ENCODE assay signal across 22 cellular contexts in the genomic region with DNA sequence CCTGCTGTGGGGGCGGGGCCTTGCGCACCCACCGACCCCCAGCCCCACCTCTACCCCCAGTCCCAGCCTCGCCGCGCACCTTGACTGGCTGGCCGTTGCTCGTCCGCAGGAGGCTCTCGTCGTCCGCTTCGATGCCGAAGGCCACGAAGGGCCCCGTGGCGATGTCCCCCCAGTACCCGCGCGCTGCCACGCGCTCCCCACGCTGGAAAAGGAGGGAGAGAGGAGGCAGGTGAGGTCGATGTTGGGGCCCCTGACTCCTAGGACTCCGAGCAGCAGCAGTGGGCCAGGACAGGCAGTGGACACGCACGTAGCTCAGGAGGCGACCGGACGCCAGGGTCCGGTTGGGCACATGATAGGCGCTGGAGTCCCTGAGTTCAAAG. TPM values are rescaled to one million over a fixed set of nuclear protein-coding genes. Genes with fewer than 3 reads are reported as not detected.
DNase-seq lines count a peak whose midpoint lies in the region; ATAC-seq, FAIRE-seq and TF ChIP-seq lines count a peak whose summit lies in the region.
"Had no signal": no experiment of that assay in that cellular context is flagged by ENCODE, and none has a peak within 500 bp of the region (broad histone marks: within the 10 kb centered on the region; RNA-seq: fewer than 3 reads in every experiment).

No MANE protein-coding gene starts in this region.

- no peaks in the 10 kb centered on the region; the same call in 2 of the 3 replicates for H3K36me3 Mint-ChIP-seq in GM23338 (ENCODE audit: low read depth)
- H3K36me3 Mint-ChIP-seq: activated CD8-positive, alpha-beta memory T cell treated with anti-CD3 and anti-CD28 coated beads, Interleukin-2, amount 10 ng/mL, durations not matched to agents 7 days and 5 days; CD4-positive, CD25-positive, alpha-beta regulatory T cell had no signal

- H3F3A ChIP-seq in GM23338 (replicated peaks; ENCODE audit: low read depth): no peaks in the 10 kb centered on the region

- H2BK20ac ChIP-seq in IMR-90 (ENCODE audit: low read depth, low read length) (no peak overlapping the region), H1 (ENCODE audit: low read length) (no peak overlapping the region; the same call in 1 of the 2 replicates)

- H2BK5ac ChIP-seq in IMR-90 (ENCODE audit: low read depth, low read length, poor library complexity, severe bottlenecking) (no peak overlapping the region), H1 (ENCODE audit: low read depth, low read length) (no peak overlapping the region)

- H3K18ac ChIP-seq in IMR-90 (ENCODE audit: low read depth, low read length) (no peak overlapping the region), H1 (ENCODE audit: extremely low read depth, low read length) (peak overlapping the region; percentile 90)

- H2BK12ac ChIP-seq in H1 (ENCODE audit: low read depth, low read length): peak overlapping the region; percentile 90; the same call in 1 of the 2 replicates

- peak overlapping the region; percentile 56 for H3K4me3 ChIP-seq in GM23338
- no peak overlapping the region for H3K4me3 ChIP-seq in IMR-90 (ENCODE audit: insufficient read depth, low read depth, low read length)
- peak overlapping the region; percentile 10 to 65 (median 30); a peak in 5 of 8 replicates for H3K4me3 ChIP-seq in H1 (ENCODE audit: extremely low read depth in 1 of 4, insufficient read depth in 2 of 4, low read depth in 3 of 4, low read length in 4 of 4)
- H3K4me3 ChIP-seq in osteoblast (ENCODE audit: insufficient read depth, low read length): no peak overlapping the region
- H3K4me3 ChIP-seq: GM23248 had no signal

- TF ChIP-seq RAD21 in IMR-90 (IDR thresholded peaks at IDR 0.05; ENCODE audit: low read length) (no peak), H1 (IDR thresholded peaks at IDR 0.05 in 1 of 2, conservative IDR thresholded peaks at IDR 0.05 in 1 of 2; ENCODE audit: low read depth in 2 of 2, low read length in 2 of 2) (no peak)

- POLR2A ChIA-PET in IMR-90 (lab: Charles Lee; ENCODE audit: unreplicated experiment): no interaction called here
- POLR2A ChIA-PET in H1 (lab: Charles Lee; ENCODE audit: partially characterized antibody): interaction anchor here (0.7 to 2.7 kb wide), 8 partner anchors 10 to 246 kb away, joined by 3 to 16 read pairs (median 4); a partner anchor contains a TSS

- peaks cover 30% of the 10 kb centered on the region for H3K4me1 ChIP-seq in GM23338 (ENCODE audit: insufficient read depth)
- H3K4me1 ChIP-seq in IMR-90 (ENCODE audit: control insufficient read depth, insufficient read depth, low read length): peaks cover 2% of the 10 kb centered on the region; the same call in 1 of the 2 replicates
- H3K4me1 ChIP-seq in H1 (replicated peaks in 1 of 4; ENCODE audit: control insufficient read depth in 3 of 4, insufficient read depth in 4 of 4, low read length in 3 of 4): peaks cover 3 to 25% (median 9%) of the 10 kb centered on the region in 4 experiments
- no peaks in the 10 kb centered on the region for H3K4me1 ChIP-seq in osteoblast (ENCODE audit: insufficient read depth, low read length)

- WGBS in IMR-90 (ENCODE audit: extremely low coverage in 2 of 2, insufficient read length in 1 of 2), 2 experiments: 24% methylated on average over 16 of the region's 32 CpGs; no CpG with 5 or more reads in 1 of the 2 experiments
- WGBS in H1 (ENCODE audit: extremely low coverage in 1 of 2, insufficient coverage in 1 of 2, insufficient read length in 1 of 2, insufficient replicate concordance in 2 of 2, low coverage in 1 of 2, low lambda C conversion rate in 2 of 2, missing lambda C conversion rate in 1 of 2), 2 experiments: 38% methylated on average over 9 of the region's 32 CpGs; no CpG with 5 or more reads in 1 of the 2 experiments

- TF ChIP-seq POLR2A in IMR-90 (IDR thresholded peaks at IDR 0.05; ENCODE audit: low read depth, low read length): no peak
- TF ChIP-seq POLR2A in H1 (IDR thresholded peaks at IDR 0.05; ENCODE audit: control extremely low read depth in 1 of 2, low read depth in 2 of 2, low read length in 2 of 2): no peak

- peaks cover 23% of the 10 kb centered on the region for H3K4me1 Mint-ChIP-seq in GM23338

- CTCF ChIA-PET in IMR-90 (lab: Yijun Ruan, JAX) (interaction anchor here (0.8 to 1.6 kb wide), 3 partner anchors 15 to 223 kb away, joined by 3 to 4 read pairs (median 3); no protein-coding TSS in a partner anchor), H1 (lab: Charles Lee; ENCODE audit: partially characterized antibody) (interaction anchor here (0.5 to 5.3 kb wide), 28 partner anchors 8 to 712 kb away, joined by 3 to 118 read pairs (median 4); a partner anchor contains a TSS)

- H2BK120ac ChIP-seq in IMR-90 (ENCODE audit: low read depth, low read length): no peak overlapping the region
- no peak overlapping the region for H2BK120ac ChIP-seq in H1 (replicated peaks; ENCODE audit: low read depth, low read length)

- H3K36me3 ChIP-seq in GM23338 (ENCODE audit: insufficient read depth) (no peaks in the 10 kb centered on the region), IMR-90 (ENCODE audit: control insufficient read depth, insufficient read depth, low read length) (no peaks in the 10 kb centered on the region), H1 (ENCODE audit: control insufficient read depth in 2 of 4, insufficient read depth in 4 of 4, low read length in 3 of 4) (no peaks in the 10 kb centered on the region), osteoblast (ENCODE audit: insufficient read depth, low read length) (no peaks in the 10 kb centered on the region)
- H3K36me3 ChIP-seq: esophagus squamous epithelium had no signal

- FAIRE-seq in H1 (lab: Jason Lieb, UNC): no peak
- FAIRE-seq: endometrium, small intestine had no signal

- TF ChIP-seq CTCF in GM23338 (conservative IDR thresholded peaks at IDR 0.05; ENCODE audit: low read depth in 2 of 2) (no peak), IMR-90 (conservative IDR thresholded peaks at IDR 0.05; ENCODE audit: low read depth, low read length) (no peak), H1 (IDR thresholded peaks at IDR 0.05; ENCODE audit: control extremely low read depth in 1 of 3, insufficient read depth in 1 of 3, low read depth in 1 of 3, low read length in 3 of 3) (no peak), osteoblast (IDR thresholded peaks at IDR 0.05; ENCODE audit: extremely low read depth, low read depth, low read length) (no peak), GM20000 (IDR thresholded peaks at IDR 0.05; ENCODE audit: extremely low read depth, missing control alignments) (no peak)

- dilution Hi-C loops in IMR-90 (cut with HindIII; ENCODE audit: low sequenced_read_pairs, unreplicated experiment): no loop called here

- H3K27me3 ChIP-seq in GM23338 (ENCODE audit: insufficient read depth) (peaks cover 32% of the 10 kb centered on the region), IMR-90 (ENCODE audit: control insufficient read depth, insufficient read depth, low read length) (peaks cover 37% of the 10 kb centered on the region), H1 (replicated peaks in 1 of 4; ENCODE audit: control insufficient read depth in 3 of 4, extremely low read depth in 1 of 4, insufficient read depth in 3 of 4, low read length in 3 of 4) (peaks cover 5 to 16% (median 14%) of the 10 kb centered on the region in 4 experiments; a peak in 6 of 7 replicates), osteoblast (ENCODE audit: insufficient read depth, low read length) (peaks cover 35% of the 10 kb centered on the region)

- H2AFZ ChIP-seq in GM23338: 0 out of 2 replicates have a peak overlapping the region, but pooled peaks have one; percentile 63
- H2AFZ ChIP-seq in IMR-90 (replicated peaks; ENCODE audit: low read length, poor library complexity): peak overlapping the region; percentile 29
- H2AFZ ChIP-seq in H1 (ENCODE audit: low read length): peak overlapping the region; percentile 85; the same call in 1 of the 2 replicates
- H2AFZ ChIP-seq in osteoblast (ENCODE audit: low read length): no peak overlapping the region
- H2AFZ ChIP-seq: GM23248 had no signal

- H3K27ac ChIP-seq in GM23338 (ENCODE audit: low read depth) (no peak overlapping the region), IMR-90 (ENCODE audit: insufficient read depth, low read length) (no peak overlapping the region), H1 (ENCODE audit: low read depth, low read length) (no peak overlapping the region), osteoblast (ENCODE audit: low read depth, low read length) (no peak overlapping the region)
- H3K27ac ChIP-seq: foreskin keratinocyte, GM23248 had no signal

- peak overlapping the region; percentile 62 for H3K4me3 Mint-ChIP-seq in GM23338
- H3K4me3 Mint-ChIP-seq: activated CD8-positive, alpha-beta memory T cell treated with anti-CD3 and anti-CD28 coated beads, Interleukin-2, amount 10 ng/mL, durations not matched to agents 7 days and 5 days; CD4-positive, CD25-positive, alpha-beta regulatory T cell; memory B cell; neural crest cell had no signal

- H3K79me1 ChIP-seq in IMR-90 (ENCODE audit: low read depth in 1 of 2, low read length in 2 of 2) (no peaks in the 10 kb centered on the region), H1 (ENCODE audit: low read depth, low read length) (no peaks in the 10 kb centered on the region)

- H4K5ac ChIP-seq in IMR-90 (ENCODE audit: low read depth, low read length) (no peak overlapping the region), H1 (ENCODE audit: insufficient read length, low read depth, low read length) (peak overlapping the region; percentile 66)

- H3K4me2 ChIP-seq in GM23338 (peak overlapping the region; percentile 86), IMR-90 (ENCODE audit: low read depth, low read length) (no peak overlapping the region), H1 (ENCODE audit: insufficient read depth in 1 of 2, low read depth in 2 of 2, low read length in 2 of 2) (peak overlapping the region; percentile 41 to 89), osteoblast (ENCODE audit: insufficient read depth, low read length) (no peak overlapping the region)

- H3K9me3 Mint-ChIP-seq in GM23338: no peaks in the 10 kb centered on the region
- H3K9me3 Mint-ChIP-seq: activated T-cell treated with anti-CD3 and anti-CD28 coated beads, Interleukin-2, amount 50 U/mL, for 72 hours; memory B cell; neural crest cell had no signal

- H4K20me1 ChIP-seq in GM23338 (replicated peaks; ENCODE audit: insufficient read depth) (no peaks in the 10 kb centered on the region), IMR-90 (ENCODE audit: insufficient read depth, low read length) (no peaks in the 10 kb centered on the region), H1 (replicated peaks in 1 of 2; ENCODE audit: control insufficient read depth in 1 of 2, insufficient read depth in 2 of 2, low read length in 2 of 2) (peaks cover 0 to 1% of the 10 kb centered on the region in 2 experiments), osteoblast (ENCODE audit: insufficient read depth, low read length) (no peaks in the 10 kb centered on the region)

- H3K79me2 ChIP-seq in GM23338 (replicated peaks; ENCODE audit: insufficient read depth) (no peaks in the 10 kb centered on the region), H1 (ENCODE audit: control insufficient read depth in 1 of 2, insufficient read depth in 2 of 2, low read length in 2 of 2) (no peaks in the 10 kb centered on the region), osteoblast (ENCODE audit: insufficient read depth, low read length) (no peaks in the 10 kb centered on the region)

- no peak overlapping the region for H3K14ac ChIP-seq in IMR-90 (replicated peaks; ENCODE audit: low read depth, low read length)
- no peak overlapping the region for H3K14ac ChIP-seq in H1 (ENCODE audit: insufficient read length)

- DNase-seq in GM23338 (ENCODE audit: low spot score): no peak
- DNase-seq in IMR-90: no peak
- no peak for DNase-seq in H1 (ENCODE audit: low read depth in 1 of 2, low spot score in 2 of 2)
- peak; percentile 58 for DNase-seq in osteoblast (ENCODE audit: insufficient read length, low spot score, missing footprints)
- DNase-seq in GM20000 (ENCODE audit: low spot score): no peak
- DNase-seq in activated naive CD4-positive, alpha-beta T cell treated with Interleukin-2 at 50 U/mL for 16 hours: no peak
- no peak for DNase-seq in cortex of kidney (lab: John Stamatoyannopoulos, UW)
- no peak for DNase-seq in hepatic stellate cell (ENCODE audit: low spot score)
- DNase-seq: esophagus squamous epithelium had no signal

- H3K9me2 ChIP-seq in GM23338 (ENCODE audit: insufficient read depth): no peaks in the 10 kb centered on the region

- H3K23me2 ChIP-seq in H1 (ENCODE audit: low read depth, low read length): peaks cover 8% of the 10 kb centered on the region; the same call in 1 of the 2 replicates

- in situ Hi-C loops in IMR-90 (cut with MboI; ENCODE audit: low sequenced_read_pairs): no loop called here

- no peak overlapping the region for H3K27ac Mint-ChIP-seq in GM23338
- H3K27ac Mint-ChIP-seq: activated CD8-positive, alpha-beta memory T cell treated with anti-CD3 and anti-CD28 coated beads, Interleukin-2, amount 10 ng/mL, durations not matched to agents 7 days and 5 days; activated T-cell treated with anti-CD3 and anti-CD28 coated beads, Interleukin-2, amount 50 U/mL, for 72 hours; CD4-positive, CD25-positive, alpha-beta regulatory T cell; memory B cell had no signal

- H3K23ac ChIP-seq in IMR-90 (ENCODE audit: low read depth, low read length) (no peak overlapping the region), H1 (ENCODE audit: insufficient read length) (no peak overlapping the region)

- peaks cover 48% of the 10 kb centered on the region for H3K27me3 Mint-ChIP-seq in GM23338 (ENCODE audit: insufficient read depth, low read depth, poor library complexity)

- no peak for TF ChIP-seq EP300 in H1 (IDR thresholded peaks at IDR 0.05; ENCODE audit: borderline replicate concordance in 1 of 2, low read depth in 2 of 2, low read length in 2 of 2)

- H3K4ac ChIP-seq in IMR-90 (ENCODE audit: low read depth, low read length) (no peak overlapping the region), H1 (replicated peaks; ENCODE audit: insufficient read length, low read depth, low read length) (peak overlapping the region; percentile 80)

- H2AK5ac ChIP-seq in IMR-90 (ENCODE audit: low read depth, low read length) (no peak overlapping the region), H1 (ENCODE audit: low read depth, low read length) (no peak overlapping the region)

- no peak overlapping the region for H4K8ac ChIP-seq in IMR-90 (ENCODE audit: low read depth in 2 of 2, low read length in 2 of 2)
- H4K8ac ChIP-seq in H1 (ENCODE audit: extremely low read depth, insufficient read depth, low read length): peak overlapping the region; percentile 58; the same call in 1 of the 2 replicates

- H3K9ac ChIP-seq in IMR-90 (ENCODE audit: low read depth, low read length) (no peak overlapping the region), H1 (replicated peaks in 1 of 4; ENCODE audit: extremely low read depth in 1 of 4, low read depth in 3 of 4, low read length in 3 of 4) (no peak overlapping the region)
- H3K9ac ChIP-seq: GM23248 had no signal

- intact Hi-C loops in IMR-90 (cut with micrococcal nuclease): no loop called here

- peaks cover 2% of the 10 kb centered on the region; the same call in 1 of the 2 replicates for H3K9me1 ChIP-seq in IMR-90 (ENCODE audit: insufficient read depth, low read length)

- no peak overlapping the region for H3K56ac ChIP-seq in IMR-90 (ENCODE audit: extremely low read depth, insufficient read depth, low read length)
- no peak overlapping the region for H3K56ac ChIP-seq in H1 (replicated peaks; ENCODE audit: insufficient read length, low read depth, low read length)

- H4K91ac ChIP-seq in IMR-90 (ENCODE audit: insufficient read depth, low read depth, low read length) (no peak overlapping the region), H1 (replicated peaks; ENCODE audit: insufficient read length, low read length) (peak overlapping the region; percentile 99)

- H2AK9ac ChIP-seq in IMR-90 (replicated peaks; ENCODE audit: low read depth, low read length, poor library complexity): no peak overlapping the region

- H3K9me3 ChIP-seq in IMR-90 (ENCODE audit: control insufficient read depth, insufficient read depth, low read length) (no peaks in the 10 kb centered on the region), H1 (ENCODE audit: insufficient read depth in 2 of 2, low read depth in 1 of 2, low read length in 1 of 2) (no peaks in the 10 kb centered on the region), osteoblast (ENCODE audit: low read depth, low read length) (no peaks in the 10 kb centered on the region)
- H3K9me3 ChIP-seq: esophagus squamous epithelium, heart right ventricle had no signal

- H2BK15ac ChIP-seq in IMR-90 (ENCODE audit: low read depth, low read length): no peak overlapping the region
- H2BK15ac ChIP-seq in H1 (ENCODE audit: low read length): no peak overlapping the region; the same call in 1 of the 2 replicates

- ATAC-seq in GM23338 (no peak; the same call in 2 of the 3 replicates), IMR-90 (ENCODE audit: low read depth) (no peak)

- no TSS peak for BruUV-seq in IMR-90 (replicated peaks; lab: Mats Ljungman, UMichigan)

RNA-seq across cellular contexts. Expression of a gene that starts 3.4 kb away (rescaled TPM):
- 21.5 and 27.9 TPM in 2 replicates for total RNA-seq in GM23338 (2014; rRNA removed; shearing (Covaris generic))
- 150 and 153 TPM in 2 replicates for polyA plus RNA-seq in GM23338 (2016; fragmentation: Nextera tagmentation; extraction: Ambion mirVana)
- total RNA-seq in IMR-90 (2012; rRNA removed): not detected in 2 replicates
- not detected in 2 replicates for polyA plus RNA-seq in IMR-90 (2012; rRNA removed)
- 0.09 and 0.24 TPM in 2 replicates for polyA plus RNA-seq in IMR-90 (2012; cell fraction: cytosol; rRNA removed)
- 0.26 and 0.28 TPM in 2 replicates for polyA plus RNA-seq in IMR-90 (2012; cell fraction: nucleus; rRNA removed; ENCODE audit: low replicate concordance)
- 16.6 and 16.9 TPM in 2 replicates for total RNA-seq in H1 (2021; fragmentation: NEBNext Ultra II Directional; extraction: Animal tissue kit (Norgen Biotek cat#: 25700))
- polyA plus RNA-seq in H1 (2011; rRNA removed): 56.0 and 67.9 TPM in 2 replicates
- polyA plus RNA-seq in H1 (2011; cell fraction: cytosol; rRNA removed): 60.1 TPM
- 34.8 TPM for polyA plus RNA-seq in H1 (2011; cell fraction: nucleus; rRNA removed)
- polyA plus RNA-seq in H1 (2012, experiment 1 of 2): 29.4 to 46.2 TPM (median 42.5 TPM) in 4 replicates
- polyA plus RNA-seq in H1 (2012, experiment 2 of 2): 33.8 TPM
- 59.4 TPM for polyA plus RNA-seq in H1 (2013, experiment 1 of 2)
- 58.0 TPM for polyA plus RNA-seq in H1 (2013, experiment 2 of 2)
- 1.8 and 3.7 TPM in 2 replicates for polyA minus RNA-seq in H1 (2011; rRNA and poly(A)+ RNA removed)
- polyA minus RNA-seq in H1 (2011; cell fraction: cytosol; rRNA and poly(A)+ RNA removed): 9.2 TPM
- 7.5 TPM for polyA minus RNA-seq in H1 (2011; cell fraction: nucleus; rRNA and poly(A)+ RNA removed)
- total RNA-seq in osteoblast: not detected in 2 replicates
- total RNA-seq: activated CD8-positive, alpha-beta memory T cell treated with anti-CD3 and anti-CD28 coated beads, Interleukin-2, amount 10 ng/mL, durations not matched to agents 7 days and 5 days; CD4-positive, CD25-positive, alpha-beta regulatory T cell; dermis blood vessel endothelial cell; esophagus squamous epithelium; GM23248; left lobe of liver; urinary bladder had no signal
- polyA plus RNA-seq: CD4-positive, CD25-positive, alpha-beta regulatory T cell; GM23248; urinary bladder had no signal

RNA-seq across cellular contexts. Expression of a gene that starts 5.4 kb away (rescaled TPM):
- 5.6 and 8.5 TPM in 2 replicates for total RNA-seq in GM23338 (2014; rRNA removed; shearing (Covaris generic))
- 8.8 and 9.0 TPM in 2 replicates for polyA plus RNA-seq in GM23338 (2016; fragmentation: Nextera tagmentation; extraction: Ambion mirVana)
- total RNA-seq in IMR-90 (2012; rRNA removed): 0.28 TPM in 1 of 2 replicates, not detected in the other
- polyA plus RNA-seq in IMR-90 (2012; rRNA removed): 0.34 TPM in 2 replicates
- 0.35 and 0.37 TPM in 2 replicates for polyA plus RNA-seq in IMR-90 (2012; cell fraction: cytosol; rRNA removed)
- polyA plus RNA-seq in IMR-90 (2012; cell fraction: nucleus; rRNA removed; ENCODE audit: low replicate concordance): 0.96 and 1.7 TPM in 2 replicates
- total RNA-seq in H1 (2021; fragmentation: NEBNext Ultra II Directional; extraction: Animal tissue kit (Norgen Biotek cat#: 25700)): 5.4 and 5.7 TPM in 2 replicates
- 8.0 and 13.8 TPM in 2 replicates for polyA plus RNA-seq in H1 (2011; rRNA removed)
- polyA plus RNA-seq in H1 (2011; cell fraction: cytosol; rRNA removed): 7.2 TPM
- polyA plus RNA-seq in H1 (2011; cell fraction: nucleus; rRNA removed): 15.2 TPM
- polyA plus RNA-seq in H1 (2012, experiment 1 of 2): 4.0 to 6.8 TPM (median 5.7 TPM) in 4 replicates
- 6.5 TPM for polyA plus RNA-seq in H1 (2012, experiment 2 of 2)
- polyA plus RNA-seq in H1 (2013, experiment 1 of 2): 7.0 TPM
- 6.6 TPM for polyA plus RNA-seq in H1 (2013, experiment 2 of 2)
- polyA minus RNA-seq in H1 (2011; rRNA and poly(A)+ RNA removed): 1.5 and 1.9 TPM in 2 replicates
- polyA minus RNA-seq in H1 (2011; cell fraction: cytosol; rRNA and poly(A)+ RNA removed): 3.4 TPM
- 1.8 TPM for polyA minus RNA-seq in H1 (2011; cell fraction: nucleus; rRNA and poly(A)+ RNA removed)
- total RNA-seq in osteoblast: 0.59 and 0.72 TPM in 2 replicates
- total RNA-seq: CD4-positive, CD25-positive, alpha-beta regulatory T cell had no signal
- polyA plus RNA-seq: CD4-positive, CD25-positive, alpha-beta regulatory T cell had no signal

RNA-seq across cellular contexts. Expression of a gene that starts 12.0 kb away (rescaled TPM):
- total RNA-seq in GM23338 (2014; rRNA removed; shearing (Covaris generic)): 51.4 and 59.3 TPM in 2 replicates
- polyA plus RNA-seq in GM23338 (2016; fragmentation: Nextera tagmentation; extraction: Ambion mirVana): 139 and 150 TPM in 2 replicates
- 1.3 and 3.1 TPM in 2 replicates for total RNA-seq in IMR-90 (2012; rRNA removed)
- polyA plus RNA-seq in IMR-90 (2012; rRNA removed): 2.5 and 2.6 TPM in 2 replicates
- 1.4 and 3.4 TPM in 2 replicates for polyA plus RNA-seq in IMR-90 (2012; cell fraction: cytosol; rRNA removed)
- polyA plus RNA-seq in IMR-90 (2012; cell fraction: nucleus; rRNA removed; ENCODE audit: low replicate concordance): 1.1 and 2.2 TPM in 2 replicates
- 107 and 115 TPM in 2 replicates for total RNA-seq in H1 (2021; fragmentation: NEBNext Ultra II Directional; extraction: Animal tissue kit (Norgen Biotek cat#: 25700))
- 69.6 and 97.9 TPM in 2 replicates for polyA plus RNA-seq in H1 (2011; rRNA removed)
- polyA plus RNA-seq in H1 (2011; cell fraction: cytosol; rRNA removed): 164 TPM
- 90.2 TPM for polyA plus RNA-seq in H1 (2011; cell fraction: nucleus; rRNA removed)
- 112 to 203 TPM (median 168 TPM) in 4 replicates for polyA plus RNA-seq in H1 (2012, experiment 1 of 2)
- polyA plus RNA-seq in H1 (2012, experiment 2 of 2): 169 TPM
- 121 TPM for polyA plus RNA-seq in H1 (2013, experiment 1 of 2)
- polyA plus RNA-seq in H1 (2013, experiment 2 of 2): 121 TPM
- 11.5 and 12.7 TPM in 2 replicates for polyA minus RNA-seq in H1 (2011; rRNA and poly(A)+ RNA removed)
- polyA minus RNA-seq in H1 (2011; cell fraction: cytosol; rRNA and poly(A)+ RNA removed): 25.4 TPM
- polyA minus RNA-seq in H1 (2011; cell fraction: nucleus; rRNA and poly(A)+ RNA removed): 20.5 TPM
- 0.29 TPM in 1 of 2 replicates, not detected in the other for total RNA-seq in osteoblast
- total RNA-seq: CD4-positive, CD25-positive, alpha-beta regulatory T cell; neural crest cell had no signal
- polyA plus RNA-seq: CD4-positive, CD25-positive, alpha-beta regulatory T cell; urinary bladder had no signal

RNA-seq across cellular contexts. Expression of a gene that starts 19.1 kb away (rescaled TPM):
- total RNA-seq in GM23338 (2014; rRNA removed; shearing (Covaris generic)): 0.54 and 2.1 TPM in 2 replicates
- 4.0 and 4.7 TPM in 2 replicates for polyA plus RNA-seq in GM23338 (2016; fragmentation: Nextera tagmentation; extraction: Ambion mirVana)
- under 0.01 TPM in 2 replicates for total RNA-seq in IMR-90 (2012; rRNA removed)
- 0.15 TPM in 1 of 2 replicates, not detected in the other for polyA plus RNA-seq in IMR-90 (2012; rRNA removed)
- 0.02 and 0.08 TPM in 2 replicates for polyA plus RNA-seq in IMR-90 (2012; cell fraction: cytosol; rRNA removed)
- 0.36 and 0.41 TPM in 2 replicates for polyA plus RNA-seq in IMR-90 (2012; cell fraction: nucleus; rRNA removed; ENCODE audit: low replicate concordance)
- 0.35 and 0.99 TPM in 2 replicates for total RNA-seq in H1 (2021; fragmentation: NEBNext Ultra II Directional; extraction: Animal tissue kit (Norgen Biotek cat#: 25700))
- 0.67 and 1.6 TPM in 2 replicates for polyA plus RNA-seq in H1 (2011; rRNA removed)
- polyA plus RNA-seq in H1 (2011; cell fraction: cytosol; rRNA removed): 0.67 TPM
- polyA plus RNA-seq in H1 (2011; cell fraction: nucleus; rRNA removed): 1.2 TPM
- 2.0 to 6.0 TPM (median 2.1 TPM) in 4 replicates for polyA plus RNA-seq in H1 (2012, experiment 1 of 2)
- polyA plus RNA-seq in H1 (2012, experiment 2 of 2): 4.8 TPM
- 1.6 TPM for polyA plus RNA-seq in H1 (2013, experiment 1 of 2)
- polyA plus RNA-seq in H1 (2013, experiment 2 of 2): 2.3 TPM
- 0.38 and 0.73 TPM in 2 replicates for polyA minus RNA-seq in H1 (2011; rRNA and poly(A)+ RNA removed)
- 1.2 TPM for polyA minus RNA-seq in H1 (2011; cell fraction: cytosol; rRNA and poly(A)+ RNA removed)
- 0.80 TPM for polyA minus RNA-seq in H1 (2011; cell fraction: nucleus; rRNA and poly(A)+ RNA removed)
- total RNA-seq in osteoblast: not detected in 2 replicates
- total RNA-seq: activated CD8-positive, alpha-beta memory T cell treated with anti-CD3 and anti-CD28 coated beads, Interleukin-2, amount 10 ng/mL, durations not matched to agents 7 days and 5 days; dermis blood vessel endothelial cell; GM23248 had no signal

RNA-seq across cellular contexts. Expression of a gene that starts 43.5 kb away (rescaled TPM):
- total RNA-seq in GM23338 (2014; rRNA removed; shearing (Covaris generic)): 57.4 and 83.9 TPM in 2 replicates
- polyA plus RNA-seq in GM23338 (2016; fragmentation: Nextera tagmentation; extraction: Ambion mirVana) (33.2 and 33.3 TPM in 2 replicates), IMR-90 (2012; rRNA removed) (81.4 and 104 TPM in 2 replicates), H1 (2011; rRNA removed) (31.7 and 49.5 TPM in 2 replicates)
- total RNA-seq in IMR-90 (2012; rRNA removed) (21.1 and 21.5 TPM in 2 replicates), osteoblast (49.2 and 55.0 TPM in 2 replicates)
- polyA plus RNA-seq in IMR-90 (2012; cell fraction: cytosol; rRNA removed): 43.7 and 62.1 TPM in 2 replicates
- polyA plus RNA-seq in IMR-90 (2012; cell fraction: nucleus; rRNA removed; ENCODE audit: low replicate concordance): 542 and 869 TPM in 2 replicates
- total RNA-seq in H1 (2021; fragmentation: NEBNext Ultra II Directional; extraction: Animal tissue kit (Norgen Biotek cat#: 25700)): 71.5 and 88.8 TPM in 2 replicates
- polyA plus RNA-seq in H1 (2011; cell fraction: cytosol; rRNA removed): 56.3 TPM
- polyA plus RNA-seq in H1 (2011; cell fraction: nucleus; rRNA removed): 230 TPM
- 62.6 to 73.1 TPM (median 72.1 TPM) in 4 replicates for polyA plus RNA-seq in H1 (2012, experiment 1 of 2)
- 47.9 TPM for polyA plus RNA-seq in H1 (2012, experiment 2 of 2)
- polyA plus RNA-seq in H1 (2013, experiment 1 of 2): 59.9 TPM
- 53.5 TPM for polyA plus RNA-seq in H1 (2013, experiment 2 of 2)
- polyA minus RNA-seq in H1 (2011; rRNA and poly(A)+ RNA removed): 12.3 and 14.2 TPM in 2 replicates
- polyA minus RNA-seq in H1 (2011; cell fraction: cytosol; rRNA and poly(A)+ RNA removed): 25.6 TPM
- polyA minus RNA-seq in H1 (2011; cell fraction: nucleus; rRNA and poly(A)+ RNA removed): 48.5 TPM

Comparison
In these comparisons a context has a peak if more than half of its experiments do, and no peak if none do; other contexts are left out.
1. H3K4me2 ChIP-seq: peak in GM23338 (single experiment) and H1 (2 of 2); none in IMR-90 (single experiment) and osteoblast (single experiment).
2. H3K4me3 ChIP-seq: peak in GM23338 (single experiment) and H1 (4 of 4); none in IMR-90 (single experiment) and osteoblast (single experiment).
3. RNA of a gene that starts 3.4 kb away (total RNA-seq): 21.5 to 27.9 TPM in GM23338 and 16.6 to 16.9 TPM in H1; not detected in IMR-90 and not detected in osteoblast; every median in the first group is over 10 times any median in the second.
4. RNA of a gene that starts 12.0 kb away (total RNA-seq): 107 to 115 TPM in H1 and 51.4 to 59.3 TPM in GM23338; 1.3 to 3.1 TPM in IMR-90 and 0.29 TPM in osteoblast; every median in the first group is over 10 times any median in the second.